1 cellular context compared by ENCODE assay signal in the genomic region with DNA sequence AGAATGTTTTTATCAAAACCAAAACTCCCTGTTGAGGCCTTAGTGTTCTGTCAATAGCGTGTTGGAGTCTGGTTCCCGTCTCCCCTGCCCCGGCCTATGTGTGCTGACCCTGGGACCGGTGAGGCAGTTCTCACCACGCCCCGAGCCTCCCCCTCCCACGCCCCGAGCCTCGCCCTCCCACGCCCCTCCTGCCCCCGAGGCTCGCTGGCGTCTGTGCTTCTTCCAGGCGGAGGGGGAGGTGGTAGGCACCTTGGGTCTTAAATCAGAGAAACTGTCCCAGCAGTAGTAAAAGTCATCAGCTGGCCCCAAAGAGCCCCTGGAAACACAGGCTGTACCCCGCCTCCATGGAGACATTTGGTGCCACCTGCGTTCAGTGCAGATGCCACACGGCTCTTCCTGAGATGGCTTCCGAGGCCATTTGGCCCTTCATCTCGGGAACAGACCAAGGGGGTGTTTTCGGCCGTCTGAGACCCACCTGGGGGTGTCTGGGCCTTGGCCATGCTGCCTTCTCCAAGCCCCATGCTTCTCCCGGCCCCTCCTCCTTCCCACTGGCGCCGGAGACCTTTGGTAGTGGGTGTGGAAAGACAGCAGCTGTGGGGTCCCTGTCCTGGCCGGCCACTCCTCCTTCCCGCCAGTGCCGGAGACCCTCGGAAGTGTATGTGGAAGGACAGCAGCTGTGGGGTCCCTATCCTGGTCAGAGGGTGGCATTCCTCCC.
TF ChIP-seq lines count a peak whose summit lies in the region.

No MANE protein-coding gene starts in this region.

TF ChIP-seq in liver, 16 proteins besides CTCF, POLR2A, EP300 and RAD21 (continued from another document):
- TF ChIP-seq, protein P1, sequence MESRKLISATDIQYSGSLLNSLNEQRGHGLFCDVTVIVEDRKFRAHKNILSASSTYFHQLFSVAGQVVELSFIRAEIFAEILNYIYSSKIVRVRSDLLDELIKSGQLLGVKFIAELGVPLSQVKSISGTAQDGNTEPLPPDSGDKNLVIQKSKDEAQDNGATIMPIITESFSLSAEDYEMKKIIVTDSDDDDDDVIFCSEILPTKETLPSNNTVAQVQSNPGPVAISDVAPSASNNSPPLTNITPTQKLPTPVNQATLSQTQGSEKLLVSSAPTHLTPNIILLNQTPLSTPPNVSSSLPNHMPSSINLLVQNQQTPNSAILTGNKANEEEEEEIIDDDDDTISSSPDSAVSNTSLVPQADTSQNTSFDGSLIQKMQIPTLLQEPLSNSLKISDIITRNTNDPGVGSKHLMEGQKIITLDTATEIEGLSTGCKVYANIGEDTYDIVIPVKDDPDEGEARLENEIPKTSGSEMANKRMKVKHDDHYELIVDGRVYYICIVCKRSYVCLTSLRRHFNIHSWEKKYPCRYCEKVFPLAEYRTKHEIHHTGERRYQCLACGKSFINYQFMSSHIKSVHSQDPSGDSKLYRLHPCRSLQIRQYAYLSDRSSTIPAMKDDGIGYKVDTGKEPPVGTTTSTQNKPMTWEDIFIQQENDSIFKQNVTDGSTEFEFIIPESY (IDR thresholded peaks at IDR 0.05) = no peak
- TF ChIP-seq, protein P2, sequence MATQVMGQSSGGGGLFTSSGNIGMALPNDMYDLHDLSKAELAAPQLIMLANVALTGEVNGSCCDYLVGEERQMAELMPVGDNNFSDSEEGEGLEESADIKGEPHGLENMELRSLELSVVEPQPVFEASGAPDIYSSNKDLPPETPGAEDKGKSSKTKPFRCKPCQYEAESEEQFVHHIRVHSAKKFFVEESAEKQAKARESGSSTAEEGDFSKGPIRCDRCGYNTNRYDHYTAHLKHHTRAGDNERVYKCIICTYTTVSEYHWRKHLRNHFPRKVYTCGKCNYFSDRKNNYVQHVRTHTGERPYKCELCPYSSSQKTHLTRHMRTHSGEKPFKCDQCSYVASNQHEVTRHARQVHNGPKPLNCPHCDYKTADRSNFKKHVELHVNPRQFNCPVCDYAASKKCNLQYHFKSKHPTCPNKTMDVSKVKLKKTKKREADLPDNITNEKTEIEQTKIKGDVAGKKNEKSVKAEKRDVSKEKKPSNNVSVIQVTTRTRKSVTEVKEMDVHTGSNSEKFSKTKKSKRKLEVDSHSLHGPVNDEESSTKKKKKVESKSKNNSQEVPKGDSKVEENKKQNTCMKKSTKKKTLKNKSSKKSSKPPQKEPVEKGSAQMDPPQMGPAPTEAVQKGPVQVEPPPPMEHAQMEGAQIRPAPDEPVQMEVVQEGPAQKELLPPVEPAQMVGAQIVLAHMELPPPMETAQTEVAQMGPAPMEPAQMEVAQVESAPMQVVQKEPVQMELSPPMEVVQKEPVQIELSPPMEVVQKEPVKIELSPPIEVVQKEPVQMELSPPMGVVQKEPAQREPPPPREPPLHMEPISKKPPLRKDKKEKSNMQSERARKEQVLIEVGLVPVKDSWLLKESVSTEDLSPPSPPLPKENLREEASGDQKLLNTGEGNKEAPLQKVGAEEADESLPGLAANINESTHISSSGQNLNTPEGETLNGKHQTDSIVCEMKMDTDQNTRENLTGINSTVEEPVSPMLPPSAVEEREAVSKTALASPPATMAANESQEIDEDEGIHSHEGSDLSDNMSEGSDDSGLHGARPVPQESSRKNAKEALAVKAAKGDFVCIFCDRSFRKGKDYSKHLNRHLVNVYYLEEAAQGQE (IDR thresholded peaks at IDR 0.05) = no peak
- TF ChIP-seq, protein P3, sequence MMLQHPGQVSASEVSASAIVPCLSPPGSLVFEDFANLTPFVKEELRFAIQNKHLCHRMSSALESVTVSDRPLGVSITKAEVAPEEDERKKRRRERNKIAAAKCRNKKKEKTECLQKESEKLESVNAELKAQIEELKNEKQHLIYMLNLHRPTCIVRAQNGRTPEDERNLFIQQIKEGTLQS (IDR thresholded peaks at IDR 0.05) = no peak
- TF ChIP-seq RXRA (IDR thresholded peaks at IDR 0.05) (no peak), TAF1 (conservative IDR thresholded peaks at IDR 0.05) (no peak), HNF4G (IDR thresholded peaks at IDR 0.05) (no peak), YY1 (IDR thresholded peaks at IDR 0.05) (no peak), FOXA2 (IDR thresholded peaks at IDR 0.05) (no peak), HNF4A (conservative IDR thresholded peaks at IDR 0.05) (no peak), SP1 (IDR thresholded peaks at IDR 0.05) (no peak)
- TF ChIP-seq, protein P4, sequence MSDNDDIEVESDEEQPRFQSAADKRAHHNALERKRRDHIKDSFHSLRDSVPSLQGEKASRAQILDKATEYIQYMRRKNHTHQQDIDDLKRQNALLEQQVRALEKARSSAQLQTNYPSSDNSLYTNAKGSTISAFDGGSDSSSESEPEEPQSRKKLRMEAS (IDR thresholded peaks at IDR 0.05) = no peak
TF ChIP-seq in liver: peak in this region for 0.
